ENCODE assay signal across 13 cellular contexts in genomic region chr17:35195062-35195461, GRCh38. TPM values are rescaled to one million over a fixed set of nuclear protein-coding genes. Genes with fewer than 3 reads are reported as not detected.
"Had no signal": no experiment of that assay in that cellular context is flagged by ENCODE, and none has a peak within 500 bp of the region (broad histone marks: within the 10 kb centered on the region; RNA-seq: fewer than 3 reads in every experiment).

No MANE protein-coding gene starts in this region.

RNA-seq across cellular contexts. Expression of gene SLC35G3, which starts 0.9 kb away (rescaled TPM):
- total RNA-seq: activated CD4-positive, alpha-beta memory T cell treated with anti-CD3 and anti-CD28 coated beads for 36 hours; activated CD4-positive, alpha-beta memory T cell treated with anti-CD3 and anti-CD28 coated beads, Interleukin-2, amount 10 ng/mL, durations not matched to agents 7 days and 5 days; activated CD4-positive, alpha-beta T cell treated with anti-CD3 and anti-CD28 coated beads for 36 hours; activated CD4-positive, alpha-beta T cell treated with anti-CD3 and anti-CD28 coated beads, Interleukin-2, amount 10 ng/mL, durations not matched to agents 24 days and 14 days; activated CD4-positive, alpha-beta T cell treated with anti-CD3 and anti-CD28 coated beads, Interleukin-2, amount 10 ng/mL, durations not matched to agents 7 days and 5 days; activated CD8-positive, alpha-beta memory T cell treated with anti-CD3 and anti-CD28 coated beads for 36 hours; activated CD8-positive, alpha-beta memory T cell treated with anti-CD3 and anti-CD28 coated beads, Interleukin-2, amount 10 ng/mL, durations not matched to agents 7 days and 5 days; activated CD8-positive, alpha-beta T cell treated with anti-CD3 and anti-CD28 coated beads for 36 hours; T-cell; T-helper 1 cell treated with Interleukin-12 subunit alpha and Interleukin-12 subunit beta and Interleukin-4 antibody, amounts not matched to agents 30 ng/mL and 1 ng/mL, for 36 hours; T-helper 2 cell treated with Interferon-gamma antibody and Interleukin-4, amounts not matched to agents 100 ng/mL and 5 ng/mL, for 36 hours; WTC11 had no signal

RNA-seq across cellular contexts. Expression of gene UNC45B, which starts 47.4 kb away (rescaled TPM):
- total RNA-seq: activated B cell treated with CpG ODN at 0.5 μM for 24 hours; activated CD4-positive, alpha-beta T cell treated with anti-CD3 and anti-CD28 coated beads, Interleukin-2, amount 10 ng/mL, durations not matched to agents 24 days and 14 days; activated CD8-positive, alpha-beta memory T cell treated with anti-CD3 and anti-CD28 coated beads for 36 hours had no signal
